ENCODE assay signal across 1 cellular context in genomic region chr12:7011398-7011797, GRCh38. TPM values are rescaled to one million over a fixed set of nuclear protein-coding genes. Genes with fewer than 3 reads are reported as not detected.
"Had no signal": no experiment of that assay in that cellular context is flagged by ENCODE, and none has a peak within 500 bp of the region (broad histone marks: within the 10 kb centered on the region; RNA-seq: fewer than 3 reads in every experiment).

No MANE protein-coding gene starts in this region.

RNA-seq across cellular contexts. Expression of gene C1S, which starts 49.1 kb away (rescaled TPM):
- polyA plus RNA-seq: immature natural killer cell had no signal
